Comparison of ENCODE assay signal across 30 cellular contexts in the genomic region with DNA sequence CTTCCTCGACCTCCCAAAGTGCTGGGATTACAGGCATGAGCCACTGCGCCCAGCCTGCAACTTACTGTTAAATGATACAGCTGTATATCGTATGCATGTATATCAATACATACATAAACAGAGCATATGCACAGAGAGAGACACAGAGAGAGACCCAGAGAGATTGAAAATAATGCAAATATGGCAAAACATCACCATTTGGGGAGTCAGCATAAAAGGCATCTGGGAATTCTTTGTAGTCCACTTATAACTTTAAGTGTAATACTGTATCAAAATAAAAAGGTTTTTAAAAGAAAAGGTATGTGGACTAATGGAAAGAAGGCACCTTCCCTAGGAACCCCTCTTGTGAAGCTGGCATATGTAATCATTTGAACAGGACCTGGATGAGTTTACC. TPM values are rescaled to one million over a fixed set of nuclear protein-coding genes. Genes with fewer than 3 reads are reported as not detected.
"Had no signal": no experiment of that assay in that cellular context is flagged by ENCODE, and none has a peak within 500 bp of the region (broad histone marks: within the 10 kb centered on the region; RNA-seq: fewer than 3 reads in every experiment).

No MANE protein-coding gene starts in this region.

- H3K36me3 ChIP-seq: neural progenitor cell, ovary, spleen, suprapubic skin, tibial artery, transverse colon, upper lobe of right lung, uterus had no signal

- H3K9me3 ChIP-seq: ovary, psoas muscle, spleen, suprapubic skin, testis, tibial artery, transverse colon, upper lobe of right lung, uterus had no signal

- H3K9ac ChIP-seq: neural progenitor cell, parathyroid adenoma had no signal

- H3K27ac ChIP-seq: neural progenitor cell, ovary, parathyroid adenoma, psoas muscle, skin epidermis, spleen, suprapubic skin, testis, tibial artery, transverse colon, upper lobe of right lung, uterus had no signal

- H3K79me2 ChIP-seq: parathyroid adenoma had no signal

- H2AFZ ChIP-seq: neural progenitor cell, parathyroid adenoma had no signal

- ATAC-seq: natural killer cell; psoas muscle; right cardiac atrium; stimulated activated memory B cell treated with anti-CD40 and anti-IgM and Interleukin-4, amounts not matched to agents 10 μg/mL and 1 μg/mL and 100 μg/mL, for 72 hours; stimulated activated naive CD8-positive, alpha-beta T cell treated with anti-CD3 and anti-CD28 coated beads, Interleukin-15, amount 100 ng/mL, for 72 hours; stimulated activated naive CD8-positive, alpha-beta T cell treated with anti-CD3 and anti-CD28 coated beads, Interleukin-15, Interleukin-2, amounts not matched to agents 100 U/mL and 50 U/mL, for 24 hours; upper lobe of right lung had no signal

- H3K4me2 ChIP-seq: neural progenitor cell, smooth muscle cell had no signal

- H3K4me3 ChIP-seq: neural progenitor cell, ovary, psoas muscle, skin epidermis, smooth muscle cell, spleen, suprapubic skin, testis, tibial artery, transverse colon, upper lobe of right lung, uterus had no signal

- H3K4me1 ChIP-seq: parathyroid adenoma, psoas muscle, spleen, suprapubic skin, transverse colon, upper lobe of right lung, uterus had no signal

- DNase-seq: natural killer cell; occipital lobe; ovary; posterior cingulate gyrus; psoas muscle; right cardiac atrium; spleen; stimulated activated CD4-positive, alpha-beta T cell treated with anti-CD3 and anti-CD28 coated beads, Interleukin-12 subunit alpha, Interleukin-12 subunit beta, amount 100 ng/mL, for 4 hours; stimulated activated CD4-positive, alpha-beta T cell treated with anti-CD3 and anti-CD28 coated beads, Interleukin-1b, Interleukin-23, amount 100 ng/mL, for 48 hours; stimulated activated CD4-positive, alpha-beta T cell treated with anti-CD3 and anti-CD28 coated beads, Interleukin-4, amount 100 ng/mL, for 1 hour; stimulated activated CD4-positive, alpha-beta T cell treated with anti-CD3 and anti-CD28 coated beads, Interleukin-4, amount 100 ng/mL, for 4 hours; stimulated activated CD8-positive, alpha-beta memory T cell treated with anti-CD3 and anti-CD28 coated beads, Interleukin-4, amount 100 ng/mL, for 48 hours; stimulated activated naive CD4-positive, alpha-beta T cell; stimulated activated naive CD8-positive, alpha-beta T cell treated with anti-CD3 and anti-CD28 coated beads, Interleukin-15, amount 100 ng/mL, for 72 hours; stimulated activated naive CD8-positive, alpha-beta T cell treated with anti-CD3 and anti-CD28 coated beads, Interleukin-15, Interleukin-2, amounts not matched to agents 100 U/mL and 50 U/mL, for 24 hours; substantia nigra; testis; tibial artery; transverse colon; upper lobe of right lung; uterus had no signal

- H3K27me3 ChIP-seq: neural progenitor cell, ovary, suprapubic skin, testis, tibial artery, upper lobe of right lung, uterus had no signal

RNA-seq across cellular contexts. Expression of a gene that starts 21.8 kb away (rescaled TPM):
- total RNA-seq: natural killer cell, progenitor cell of endocrine pancreas, renal cortical epithelial cell, right cardiac atrium, smooth muscle cell, transverse colon, upper lobe of right lung had no signal
- polyA plus RNA-seq: neural cell, smooth muscle cell, spleen had no signal
